In genomic region chr4:173527103-173527876, GRCh38 we compare ENCODE assay signal across 11 cellular contexts. TPM values are rescaled to one million over a fixed set of nuclear protein-coding genes. Genes with fewer than 3 reads are reported as not detected.
DNase-seq lines count a peak whose midpoint lies in the region; ATAC-seq and TF ChIP-seq lines count a peak whose summit lies in the region.
"Had no signal": no experiment of that assay in that cellular context is flagged by ENCODE, and none has a peak within 500 bp of the region (broad histone marks: within the 10 kb centered on the region; RNA-seq: fewer than 3 reads in every experiment).

No MANE protein-coding gene starts in this region.

- peaks cover 3% of the 10 kb centered on the region for H3K9me3 Mint-ChIP-seq in nephron progenitor cell
- H3K9me3 Mint-ChIP-seq: natural killer cell treated with Interleukin-12 subunit alpha and Interleukin-12 subunit beta and Interleukin-15 and Interleukin-18, amount 100 ng/mL, for 72 hours had no signal

- CTCF ChIA-PET in AG04449 (lab: Yijun Ruan, JAX), result interaction anchor here (0.9 to 1.2 kb wide), 6 partner anchors 11 to 106 kb away, joined by 3 to 7 read pairs (median 3); no protein-coding TSS in a partner anchor

- H3K4me1 ChIP-seq in esophagus muscularis mucosa (peaks cover 13 to 63% (median 50%) of the 10 kb centered on the region in 4 donors), tibial nerve (peaks cover 0 to 71% (median 12%) of the 10 kb centered on the region in 4 donors)

- ATAC-seq in GM18867 (IDR thresholded peaks at IDR 0.05; ENCODE audit: unreplicated experiment), result no peak
- ATAC-seq: natural killer cell treated with Interleukin-12 subunit alpha and Interleukin-12 subunit beta and Interleukin-15 and Interleukin-18, amount 100 ng/mL, for 72 hours had no signal

- H3K27ac ChIP-seq in esophagus muscularis mucosa (replicated peaks in 1 of 4) (peak overlapping the region; percentile 96 to 98 (median 98)), tibial nerve (no peak overlapping the region)

- no peaks in the 10 kb centered on the region for H3K36me3 ChIP-seq in H7 (replicated peaks; ENCODE audit: control insufficient read depth, insufficient read depth, low read length)
- H3K36me3 ChIP-seq in esophagus muscularis mucosa, result peaks cover 0 to 17% (median 8%) of the 10 kb centered on the region in 4 donors
- H3K36me3 ChIP-seq in tibial nerve, result no peaks in the 10 kb centered on the region

- H3K27ac Mint-ChIP-seq in nephron progenitor cell, result peak overlapping the region; percentile 43

- TF ChIP-seq POLR2A in esophagus muscularis mucosa (IDR thresholded peaks at IDR 0.05; ENCODE audit: low read depth) (no peak), tibial nerve (IDR thresholded peaks at IDR 0.05) (no peak)

- H3K4me3 Mint-ChIP-seq in nephron progenitor cell, result no peak overlapping the region
- H3K4me3 Mint-ChIP-seq: natural killer cell treated with Interleukin-12 subunit alpha and Interleukin-12 subunit beta and Interleukin-15 and Interleukin-18, amount 100 ng/mL, for 72 hours had no signal

- no peaks in the 10 kb centered on the region for H3K9me3 ChIP-seq in esophagus muscularis mucosa
- H3K9me3 ChIP-seq in tibial nerve, result peaks cover 0 to 14% (median 0%) of the 10 kb centered on the region in 4 donors

- WGBS in esophagus muscularis mucosa, result 20% methylated on average over 42 of the region's 42 CpGs
- 37 to 44% methylated on average over 42 of the region's 42 CpGs for WGBS in tibial nerve, 2 donors

- H3K27me3 ChIP-seq in H7 (ENCODE audit: control insufficient read depth, insufficient read depth, low read length) (peaks cover 98% of the 10 kb centered on the region), esophagus muscularis mucosa (peaks cover 0 to 64% (median 4%) of the 10 kb centered on the region in 4 donors), tibial nerve (peaks cover 4 to 97% of the 10 kb centered on the region in 2 donors)

- TF ChIP-seq EP300 in esophagus muscularis mucosa (IDR thresholded peaks at IDR 0.05), result no peak
- TF ChIP-seq EP300 in tibial nerve (IDR thresholded peaks at IDR 0.05), result no peak

- H3K4me1 Mint-ChIP-seq in nephron progenitor cell, result peaks cover 55% of the 10 kb centered on the region

- peaks cover 98% of the 10 kb centered on the region for H3K27me3 Mint-ChIP-seq in nephron progenitor cell (ENCODE audit: low read depth, poor library complexity)

- H3K36me3 Mint-ChIP-seq in nephron progenitor cell (ENCODE audit: low read depth), result no peaks in the 10 kb centered on the region

- H3K4me3 ChIP-seq in AG04449 (ENCODE audit: low read depth, low read length) (peak overlapping the region; percentile 65), H7 (ENCODE audit: insufficient read depth, low read depth, low read length) (no peak overlapping the region), esophagus muscularis mucosa (peak overlapping the region; percentile 82 to 90 (median 88)), tibial nerve (no peak overlapping the region)

- DNase-seq in AG04449 (ENCODE audit: low read depth, low spot score) (no peak), H7 (peak; percentile 85), esophagus muscularis mucosa (ENCODE audit: extremely low spot score) (peak; percentile 88), nephron progenitor cell (peak; percentile 35), G401 (ENCODE audit: low spot score) (no peak), OCI-M1 (lab: John Stamatoyannopoulos, UW) (no peak), tibial nerve (ENCODE audit: low spot score in 2 of 2) (no peak)
- DNase-seq: amygdala had no signal

- intact Hi-C loops in esophagus muscularis mucosa (cut with DNase I), result loop anchor here (5.0 kb wide), 1 partner anchor 625 kb away; no protein-coding TSS in a partner anchor

- POLR2A ChIA-PET in AG04449 (lab: Yijun Ruan, JAX), result interaction anchor here (0.7 to 1.2 kb wide), 2 partner anchors 102 to 192 kb away, joined by 3 read pairs; no protein-coding TSS in a partner anchor

- in situ Hi-C loops in G401 (cut with HindIII; ENCODE audit: low sequenced_read_pairs), result no loop called here

- no peak for TF ChIP-seq CTCF in AG04449 (IDR thresholded peaks at IDR 0.05; ENCODE audit: insufficient read depth, low read length, missing control alignments)
- no peak for TF ChIP-seq CTCF in esophagus muscularis mucosa (IDR thresholded peaks at IDR 0.05)
- no peak for TF ChIP-seq CTCF in nephron progenitor cell (IDR thresholded peaks at IDR 0.05)
- TF ChIP-seq CTCF in tibial nerve (IDR thresholded peaks at IDR 0.05), result no peak

RNA-seq across cellular contexts. Expression of gene HAND2, which starts 2.7 kb away (rescaled TPM):
- total RNA-seq in H7 (2014; rRNA removed; shearing (Covaris generic)), result not detected in 2 replicates
- total RNA-seq in esophagus muscularis mucosa (100 to 1,000 TPM in 3 of 4 donors, 10 to 100 TPM in 1; 77.7 to 165 (median 138) TPM), tibial nerve (1 to 10 TPM; 1.9 to 5.1 (median 3.6) TPM)
- total RNA-seq in G401 (2014; rRNA removed; shearing (Covaris generic)), result 0.41 TPM in 1 of 2 replicates, not detected in the other
- total RNA-seq: frontal cortex; natural killer cell treated with Interleukin-12 subunit alpha and Interleukin-12 subunit beta and Interleukin-15 and Interleukin-18, amount 100 ng/mL, for 72 hours had no signal

Comparison
In these comparisons a context has a peak if more than half of its experiments do, and no peak if none do; other contexts are left out.
1. DNase-seq: peak in H7 (single experiment), esophagus muscularis mucosa (single experiment) and nephron progenitor cell (single experiment); none in AG04449 (single experiment), G401 (single experiment), OCI-M1 (single experiment) and tibial nerve (0 of 2).
2. H3K4me3 ChIP-seq: peak in AG04449 (single experiment) and esophagus muscularis mucosa (4 of 4); none in H7 (single experiment) and tibial nerve (0 of 4).
3. H3K27ac ChIP-seq: peak in esophagus muscularis mucosa (4 of 4); none in tibial nerve (0 of 4).
4. RNA of gene HAND2, which starts 2.7 kb away (total RNA-seq): 77.7 to 165 TPM in esophagus muscularis mucosa; 1.9 to 5.1 TPM in tibial nerve, 0.41 TPM in G401 and not detected in H7; every median in the first group is over 10 times any median in the second.